8 cellular contexts compared by ENCODE assay signal in genomic region chr17:81328925-81329278, GRCh38. TPM values are rescaled to one million over a fixed set of nuclear protein-coding genes. Genes with fewer than 3 reads are reported as not detected.
DNase-seq lines count a peak whose midpoint lies in the region; ATAC-seq and TF ChIP-seq lines count a peak whose summit lies in the region.
"Had no signal": no experiment of that assay in that cellular context is flagged by ENCODE, and none has a peak within 500 bp of the region (broad histone marks: within the 10 kb centered on the region; RNA-seq: fewer than 3 reads in every experiment).

No MANE protein-coding gene starts in this region.

- no peak for TF ChIP-seq POLR2A in suprapubic skin (IDR thresholded peaks at IDR 0.05)

- H3K4me3 ChIP-seq in left lung (no peak overlapping the region), suprapubic skin (no peak overlapping the region)

- no peak for TF ChIP-seq CTCF in left lung (IDR thresholded peaks at IDR 0.05)
- no peak for TF ChIP-seq CTCF in suprapubic skin (IDR thresholded peaks at IDR 0.05)

- H3K36me3 Mint-ChIP-seq in activated CD4-positive, alpha-beta T cell treated with anti-CD3 and anti-CD28 coated beads, Interleukin-2, amount 10 ng/mL, durations not matched to agents 24 days and 14 days (ENCODE audit: low read depth) = no peaks in the 10 kb centered on the region

- no peak overlapping the region for H3K4me3 Mint-ChIP-seq in activated CD4-positive, alpha-beta T cell treated with anti-CD3 and anti-CD28 coated beads, Interleukin-2, amount 10 ng/mL, durations not matched to agents 24 days and 14 days

- H3K36me3 ChIP-seq in left lung (no peaks in the 10 kb centered on the region), suprapubic skin (no peaks in the 10 kb centered on the region)

- intact Hi-C loops in left lung (cut with DNase I) = no loop called here
- intact Hi-C loops in activated CD4-positive, alpha-beta T cell treated with anti-CD3 and anti-CD28 coated beads, Interleukin-2, amount 10 ng/mL, durations not matched to agents 24 days and 14 days (cut with micrococcal nuclease) = loop anchor here (10.0 kb wide), 1 partner anchor 74 kb away; no protein-coding TSS in a partner anchor

- peak; percentile 27 for ATAC-seq in left lung
- ATAC-seq in HG03469 (IDR thresholded peaks at IDR 0.05; ENCODE audit: unreplicated experiment) = no peak

- 24% methylated on average over 4 of the region's 7 CpGs for WGBS in suprapubic skin

- H3K9me3 Mint-ChIP-seq in activated CD4-positive, alpha-beta T cell treated with anti-CD3 and anti-CD28 coated beads, Interleukin-2, amount 10 ng/mL, durations not matched to agents 24 days and 14 days = no peaks in the 10 kb centered on the region

- DNase-seq in LHCN-M2 (ENCODE audit: low read depth) (peak; percentile 24), T47D (ENCODE audit: low read depth in 1 of 2, low spot score in 1 of 2) (peak; percentile 63 to 74), left lung (no peak), suprapubic skin (ENCODE audit: low spot score in 2 of 2) (no peak), NCI-H2227 treated with DMSO at 0.1 percent for 48 hours (lab: John Stamatoyannopoulos, UW) (no peak)
- DNase-seq in activated CD4-positive, alpha-beta T cell treated with anti-CD3 and anti-CD28 coated beads, Interleukin-2, amount 10 ng/mL, durations not matched to agents 24 days and 14 days = no peak
- DNase-seq: activated T-cell treated with anti-CD3 and anti-CD28 coated beads, Interleukin-2, amount 50 U/mL, for 1 hour had no signal

- H3K27ac ChIP-seq in left lung (peak overlapping the region; percentile 51 to 77), suprapubic skin (peak overlapping the region; percentile 59)

- H3K27me3 ChIP-seq in left lung = peaks cover 0 to 12% of the 10 kb centered on the region in 2 donors
- no peaks in the 10 kb centered on the region for H3K27me3 ChIP-seq in suprapubic skin

- H3K27ac Mint-ChIP-seq in activated CD4-positive, alpha-beta T cell treated with anti-CD3 and anti-CD28 coated beads, Interleukin-2, amount 10 ng/mL, durations not matched to agents 24 days and 14 days = no peak overlapping the region

- TF ChIP-seq EP300 in suprapubic skin (IDR thresholded peaks at IDR 0.05) = no peak

- in situ Hi-C loops in T47D (cut with HindIII; ENCODE audit: low pct_unique_long_range_greater_than_20kb, low sequenced_read_pairs) = no loop called here

- no peaks in the 10 kb centered on the region for H3K27me3 Mint-ChIP-seq in activated CD4-positive, alpha-beta T cell treated with anti-CD3 and anti-CD28 coated beads, Interleukin-2, amount 10 ng/mL, durations not matched to agents 24 days and 14 days

- no peaks in the 10 kb centered on the region for H3K4me1 Mint-ChIP-seq in activated CD4-positive, alpha-beta T cell treated with anti-CD3 and anti-CD28 coated beads, Interleukin-2, amount 10 ng/mL, durations not matched to agents 24 days and 14 days

- peaks cover 35 to 72% of the 10 kb centered on the region in 2 donors for H3K4me1 ChIP-seq in left lung
- peaks cover 56% of the 10 kb centered on the region for H3K4me1 ChIP-seq in suprapubic skin

- H3K9me3 ChIP-seq in left lung (no peaks in the 10 kb centered on the region), suprapubic skin (no peaks in the 10 kb centered on the region)

RNA-seq across cellular contexts. Expression of gene SLC38A10, which starts 33.8 kb away (rescaled TPM):
- total RNA-seq in LHCN-M2 (2014; rRNA removed) = 81.5 and 86.4 TPM in 2 replicates
- 40.5 TPM for polyA plus RNA-seq in LHCN-M2 (2012)
- total RNA-seq in left lung = 100 to 1,000 TPM in 1 of 2 donors, 10 to 100 TPM in 1; 79.9 to 109 TPM
- total RNA-seq in suprapubic skin = 10 to 100 TPM; 48.5 to 84.9 (median 69.4) TPM
- total RNA-seq in activated CD4-positive, alpha-beta T cell treated with anti-CD3 and anti-CD28 coated beads, Interleukin-2, amount 10 ng/mL, durations not matched to agents 24 days and 14 days = 98.0 and 105 TPM in 2 replicates

Comparison
In these comparisons a context has a peak if more than half of its experiments do, and no peak if none do; other contexts are left out.
1. DNase-seq: peak in LHCN-M2 (single experiment) and T47D (2 of 2); none in left lung (0 of 2), suprapubic skin (0 of 2), NCI-H2227 treated with DMSO at 0.1 percent for 48 hours (single experiment) and activated CD4-positive, alpha-beta T cell treated with anti-CD3 and anti-CD28 coated beads, Interleukin-2, amount 10 ng/mL, durations not matched to agents 24 days and 14 days (single experiment).